Comparison of ENCODE assay signal across 10 cellular contexts in genomic region chr12:89373772-89374572, GRCh38. TPM values are rescaled to one million over a fixed set of nuclear protein-coding genes. Genes with fewer than 3 reads are reported as not detected.
DNase-seq lines count a peak whose midpoint lies in the region; ATAC-seq and TF ChIP-seq lines count a peak whose summit lies in the region.
"Had no signal": no experiment of that assay in that cellular context is flagged by ENCODE, and none has a peak within 500 bp of the region (broad histone marks: within the 10 kb centered on the region; RNA-seq: fewer than 3 reads in every experiment).

No MANE protein-coding gene starts in this region.

- H3K36me3 ChIP-seq in adipocyte (ENCODE audit: control insufficient read depth, insufficient read depth, low read length, severe bottlenecking) (no peaks in the 10 kb centered on the region), gastroesophageal sphincter (peaks cover 0 to 5% of the 10 kb centered on the region in 2 donors), psoas muscle (ENCODE audit: insufficient read depth in 1 of 2, low read depth in 1 of 2) (no peaks in the 10 kb centered on the region)

- intact Hi-C loops in psoas muscle (cut with DNase I) = no loop called here
- intact Hi-C loops in posterior vena cava (cut with DNase I) = no loop called here

- DNase-seq in GM03348 (ENCODE audit: low spot score) (peak; percentile 82), adipocyte (ENCODE audit: low read depth) (peak; percentile 75), psoas muscle (no peak), posterior vena cava (ENCODE audit: low spot score) (no peak), NCI-H1930 (lab: John Stamatoyannopoulos, UW) (no peak)
- DNase-seq: NCI-H2029 treated with DMSO at 0.1 percent for 48 hours had no signal

- ATAC-seq in gastroesophageal sphincter (peak; percentile 91), psoas muscle (peak in 3 of 4 donors; percentile 56 to 68 (median 62)), HG03520 (IDR thresholded peaks at IDR 0.05; ENCODE audit: unreplicated experiment) (no peak)
- no peak for ATAC-seq in activated CD4-positive, CD25-positive, alpha-beta regulatory T cell treated with anti-CD3 and anti-CD28 coated beads, Interleukin-2, amount 50 U/mL, for 24 hours

- no peak for TF ChIP-seq POLR2A in gastroesophageal sphincter (IDR thresholded peaks at IDR 0.05)

- no peak for TF ChIP-seq EP300 in gastroesophageal sphincter (IDR thresholded peaks at IDR 0.05)

- no peak for TF ChIP-seq CTCF in gastroesophageal sphincter (IDR thresholded peaks at IDR 0.05)
- no peak for TF ChIP-seq CTCF in psoas muscle (IDR thresholded peaks at IDR 0.05)

- H3K4me3 ChIP-seq in adipocyte (ENCODE audit: low read length) = no peak overlapping the region
- no peak overlapping the region for H3K4me3 ChIP-seq in gastroesophageal sphincter
- H3K4me3 ChIP-seq in psoas muscle = no peak overlapping the region

- H3K27me3 ChIP-seq in adipocyte (replicated peaks; ENCODE audit: control insufficient read depth, insufficient read depth, low read length) = no peaks in the 10 kb centered on the region
- H3K27me3 ChIP-seq in gastroesophageal sphincter = no peaks in the 10 kb centered on the region
- no peaks in the 10 kb centered on the region for H3K27me3 ChIP-seq in psoas muscle (ENCODE audit: insufficient read depth in 3 of 3, low read length in 2 of 3)

- H3K4me1 ChIP-seq in adipocyte (ENCODE audit: control insufficient read depth, insufficient read depth, low read length) = peaks cover 11% of the 10 kb centered on the region
- peaks cover 6 to 39% (median 14%) of the 10 kb centered on the region in 3 donors for H3K4me1 ChIP-seq in gastroesophageal sphincter
- peaks cover 4% of the 10 kb centered on the region for H3K4me1 ChIP-seq in psoas muscle

- no peak overlapping the region for H3K9ac ChIP-seq in adipocyte (ENCODE audit: low read length)
- H3K9ac ChIP-seq: parathyroid adenoma had no signal

- H3K27ac ChIP-seq in gastroesophageal sphincter (peak overlapping the region; percentile 58 to 81 (median 75)), psoas muscle (no peak overlapping the region)
- H3K27ac ChIP-seq: parathyroid adenoma had no signal

- WGBS in gastroesophageal sphincter (ENCODE audit: low coverage in 1 of 2), 2 donors = 0 to 4% methylated on average over 2 of the region's 2 CpGs
- 11 to 28% (median 20%) methylated on average over 2 of the region's 2 CpGs for WGBS in psoas muscle, 3 donors

- H3K9me3 ChIP-seq in adipocyte (ENCODE audit: control insufficient read depth, low read length) (no peaks in the 10 kb centered on the region), gastroesophageal sphincter (no peaks in the 10 kb centered on the region), psoas muscle (no peaks in the 10 kb centered on the region)

RNA-seq across cellular contexts. Expression of gene DUSP6, which starts 21.7 kb away (rescaled TPM):
- total RNA-seq in gastroesophageal sphincter (10 to 100 TPM; 52.8 to 73.8 (median 58.5) TPM), psoas muscle (10 to 100 TPM; 10.5 to 27.0 (median 13.3) TPM), posterior vena cava (10 to 100 TPM; 42.2 to 49.6 TPM)
- polyA plus RNA-seq in psoas muscle = 10 to 100 TPM in 1 of 3 donors, 1 to 10 TPM in 2; 5.0 to 15.5 (median 7.1) TPM

Comparison
In these comparisons a context has a peak if more than half of its experiments do, and no peak if none do; other contexts are left out.
1. DNase-seq: peak in GM03348 (single experiment) and adipocyte (single experiment); none in psoas muscle (0 of 2), posterior vena cava (single experiment) and NCI-H1930 (0 of 2).
2. ATAC-seq: peak in gastroesophageal sphincter (single experiment) and psoas muscle (3 of 4); none in activated CD4-positive, CD25-positive, alpha-beta regulatory T cell treated with anti-CD3 and anti-CD28 coated beads, Interleukin-2, amount 50 U/mL, for 24 hours (0 of 2) and HG03520 (single experiment).